ENCODE assay signal across 1 cellular context in genomic region chrX:153495362-153495751, GRCh38.
TF ChIP-seq lines count a peak whose summit lies in the region.

No MANE protein-coding gene starts in this region.

TF ChIP-seq in H1, 55 proteins besides CTCF, POLR2A, EP300 and RAD21:
- TF ChIP-seq YY1 (IDR thresholded peaks at IDR 0.05; ENCODE audit: low read depth, low read length) (no peak), USF2 (IDR thresholded peaks at IDR 0.05; ENCODE audit: low read length) (no peak), BACH1 (IDR thresholded peaks at IDR 0.05; ENCODE audit: low read length) (no peak), GTF2F1 (IDR thresholded peaks at IDR 0.05; ENCODE audit: borderline replicate concordance, low read depth, low read length) (no peak), TEAD4 (IDR thresholded peaks at IDR 0.05; ENCODE audit: low read depth, low read length) (no peak), CHD2 (IDR thresholded peaks at IDR 0.05; ENCODE audit: low read length) (no peak), MAX (IDR thresholded peaks at IDR 0.05) (no peak), CEBPB (IDR thresholded peaks at IDR 0.05; ENCODE audit: low read depth, low read length) (no peak), SIX5 (IDR thresholded peaks at IDR 0.05; ENCODE audit: low read depth, low read length) (no peak)
